17 cellular contexts compared by ENCODE assay signal in genomic region chr10:43700306-43700705, GRCh38.
"Had no signal": no experiment of that assay in that cellular context is flagged by ENCODE, and none has a peak within 500 bp of the region (broad histone marks: within the 10 kb centered on the region; RNA-seq: fewer than 3 reads in every experiment).

No MANE protein-coding gene starts in this region.

- DNase-seq: activated CD4-positive, alpha-beta memory T cell treated with anti-CD3 and anti-CD28 coated beads for 36 hours; activated CD4-positive, alpha-beta T cell treated with anti-CD3 and anti-CD28 coated beads for 1 hour; activated naive CD4-positive, alpha-beta T cell treated with anti-CD3 and anti-CD28 coated beads, Interleukin-2, amount 10 ng/mL, durations not matched to agents 7 days and 5 days; activated T-cell treated with anti-CD3 and anti-CD28 coated beads, Interleukin-2, amount 50 U/mL, for 24 hours; dorsolateral prefrontal cortex; naive thymus-derived CD4-positive, alpha-beta T cell; nucleus accumbens; psoas muscle; SK-N-SH; stimulated activated CD4-positive, alpha-beta T cell treated with anti-CD3 and anti-CD28 coated beads, Interleukin-2, amount 100 ng/mL, for 24 hours; T-helper 1 cell; T1000; tibial artery had no signal

- H3K4me2 ChIP-seq: SK-N-SH had no signal

- H3K27ac ChIP-seq: dorsolateral prefrontal cortex, psoas muscle, tibial artery, VCaP had no signal

- H3K4me1 ChIP-seq: psoas muscle, tibial artery had no signal

- H3K9me3 ChIP-seq: psoas muscle, SK-N-SH, tibial artery had no signal

- H3K9ac ChIP-seq: SK-N-SH had no signal

- H3K36me3 ChIP-seq: tibial artery had no signal

- ATAC-seq: left lobe of liver; naive thymus-derived CD4-positive, alpha-beta T cell; psoas muscle; sciatic nerve; stimulated activated effector memory CD8-positive, alpha-beta T cell treated with anti-CD3 and anti-CD28 coated beads, Interleukin-12 subunit alpha, Interleukin-12 subunit beta, amount 100 ng/mL, for 72 hours had no signal

- H3K4me3 ChIP-seq: dorsolateral prefrontal cortex, psoas muscle, tibial artery had no signal
